Comparison of ENCODE assay signal across 15 cellular contexts in genomic region chr17:81062014-81062413, GRCh38. TPM values are rescaled to one million over a fixed set of nuclear protein-coding genes. Genes with fewer than 3 reads are reported as not detected.
DNase-seq lines count a peak whose midpoint lies in the region; ATAC-seq and TF ChIP-seq lines count a peak whose summit lies in the region.
"Had no signal": no experiment of that assay in that cellular context is flagged by ENCODE, and none has a peak within 500 bp of the region (broad histone marks: within the 10 kb centered on the region; RNA-seq: fewer than 3 reads in every experiment).

No MANE protein-coding gene starts in this region.

- H3K4me3 Mint-ChIP-seq in GM23338 (no peak overlapping the region), WTC11 (no peak overlapping the region), neural progenitor cell (no peak overlapping the region)
- H3K4me3 Mint-ChIP-seq in activated CD4-positive, alpha-beta T cell treated with anti-CD3 and anti-CD28 coated beads, Interleukin-2, amount 10 ng/mL, durations not matched to agents 24 days and 14 days: no peak overlapping the region
- H3K4me3 Mint-ChIP-seq: CD14-positive monocyte; CD8-positive, alpha-beta T cell had no signal

- H3K4me2 ChIP-seq in GM23338: no peak overlapping the region
- no peak overlapping the region for H3K4me2 ChIP-seq in neural progenitor cell
- no peak overlapping the region for H3K4me2 ChIP-seq in Karpas-422 (ENCODE audit: low read depth, low read length, poor library complexity, severe bottlenecking)

- peaks cover 15% of the 10 kb centered on the region; the same call in 2 of the 3 replicates for H3K4me1 Mint-ChIP-seq in GM23338
- peaks cover 5% of the 10 kb centered on the region for H3K4me1 Mint-ChIP-seq in WTC11
- H3K4me1 Mint-ChIP-seq in neural progenitor cell: peaks cover 40% of the 10 kb centered on the region
- H3K4me1 Mint-ChIP-seq in activated CD4-positive, alpha-beta T cell treated with anti-CD3 and anti-CD28 coated beads, Interleukin-2, amount 10 ng/mL, durations not matched to agents 24 days and 14 days: peaks cover 4% of the 10 kb centered on the region

- peak overlapping the region; percentile 20 for H3K9ac ChIP-seq in neural progenitor cell
- H3K9ac ChIP-seq in Karpas-422 (ENCODE audit: low read length): no peak overlapping the region

- no peaks in the 10 kb centered on the region for H3K36me3 ChIP-seq in GM23338 (ENCODE audit: insufficient read depth)
- H3K36me3 ChIP-seq in neural progenitor cell: no peaks in the 10 kb centered on the region
- H3K36me3 ChIP-seq in Karpas-422 (ENCODE audit: insufficient read depth, low read length): no peaks in the 10 kb centered on the region

- peaks cover 12% of the 10 kb centered on the region for H3K27me3 Mint-ChIP-seq in GM23338 (ENCODE audit: insufficient read depth, low read depth, poor library complexity)
- no peaks in the 10 kb centered on the region for H3K27me3 Mint-ChIP-seq in WTC11 (ENCODE audit: low read depth)
- H3K27me3 Mint-ChIP-seq in neural progenitor cell (ENCODE audit: insufficient read depth, low read depth): no peaks in the 10 kb centered on the region
- H3K27me3 Mint-ChIP-seq in activated CD4-positive, alpha-beta T cell treated with anti-CD3 and anti-CD28 coated beads, Interleukin-2, amount 10 ng/mL, durations not matched to agents 24 days and 14 days: no peaks in the 10 kb centered on the region

- POLR2A ChIA-PET in WTC11 (lab: Charles Lee): no interaction called here

- TF ChIP-seq CTCF in GM23338 (conservative IDR thresholded peaks at IDR 0.05; ENCODE audit: low read depth in 2 of 2): no peak
- TF ChIP-seq CTCF in WTC11 (IDR thresholded peaks at IDR 0.05): no peak
- no peak for TF ChIP-seq CTCF in dorsolateral prefrontal cortex (IDR thresholded peaks at IDR 0.05 in 54 of 56, conservative IDR thresholded peaks at IDR 0.05 in 2 of 56; ENCODE audit: low read depth in 1 of 56, partially characterized antibody in 56 of 56)
- TF ChIP-seq CTCF in neural progenitor cell (IDR thresholded peaks at IDR 0.05): no peak

- H4K20me1 ChIP-seq in GM23338 (replicated peaks; ENCODE audit: insufficient read depth) (peaks cover 4% of the 10 kb centered on the region; the same call in 1 of the 2 replicates), neural progenitor cell (ENCODE audit: low read depth) (peaks cover 41% of the 10 kb centered on the region), Karpas-422 (ENCODE audit: insufficient read depth, low read depth, low read length) (no peaks in the 10 kb centered on the region)

- H3K27me3 ChIP-seq in GM23338 (ENCODE audit: insufficient read depth): no peaks in the 10 kb centered on the region
- no peaks in the 10 kb centered on the region for H3K27me3 ChIP-seq in dorsolateral prefrontal cortex
- H3K27me3 ChIP-seq in neural progenitor cell: no peaks in the 10 kb centered on the region
- H3K27me3 ChIP-seq in Karpas-422 (ENCODE audit: low read length): no peaks in the 10 kb centered on the region

- ATAC-seq in GM23338 (no peak), WTC11 (no peak), HG02588 (IDR thresholded peaks at IDR 0.05; ENCODE audit: unreplicated experiment) (no peak)
- ATAC-seq: CD8-positive, alpha-beta T cell had no signal

- H3K9me2 ChIP-seq in GM23338 (ENCODE audit: insufficient read depth): no peaks in the 10 kb centered on the region
- H3K9me2 ChIP-seq in Karpas-422 (replicated peaks; ENCODE audit: insufficient read depth, low read length): no peaks in the 10 kb centered on the region

- no peaks in the 10 kb centered on the region for H3K4me1 ChIP-seq in GM23338 (ENCODE audit: insufficient read depth)
- peaks cover 28% of the 10 kb centered on the region for H3K4me1 ChIP-seq in neural progenitor cell
- no peaks in the 10 kb centered on the region for H3K4me1 ChIP-seq in Karpas-422 (ENCODE audit: low read length)

- H3K27ac ChIP-seq in GM23338 (ENCODE audit: low read depth): 0 out of 2 replicates have a peak overlapping the region, but pooled peaks have one; percentile 50
- peak overlapping the region in 35 of 59 donors; percentile 6 to 96 (median 48) for H3K27ac ChIP-seq in dorsolateral prefrontal cortex
- H3K27ac ChIP-seq in neural progenitor cell: no peak overlapping the region
- H3K27ac ChIP-seq in Karpas-422 (ENCODE audit: low read length): no peak overlapping the region
- H3K27ac ChIP-seq: 22Rv1 had no signal

- no peak overlapping the region; the same call in 1 of the 2 replicates for H3K27ac Mint-ChIP-seq in GM23338
- peak overlapping the region; percentile 93 for H3K27ac Mint-ChIP-seq in WTC11
- no peak overlapping the region for H3K27ac Mint-ChIP-seq in neural progenitor cell
- no peak overlapping the region for H3K27ac Mint-ChIP-seq in activated CD4-positive, alpha-beta T cell treated with anti-CD3 and anti-CD28 coated beads, Interleukin-2, amount 10 ng/mL, durations not matched to agents 24 days and 14 days
- H3K27ac Mint-ChIP-seq: CD8-positive, alpha-beta T cell had no signal

- H3F3A ChIP-seq in GM23338 (replicated peaks; ENCODE audit: low read depth): no peaks in the 10 kb centered on the region
- H3F3A ChIP-seq in neural progenitor cell (ENCODE audit: low read depth): peaks cover under 1% of the 10 kb centered on the region

- intact Hi-C loops in dorsolateral prefrontal cortex (cut with DNase I): no loop called here
- intact Hi-C loops in activated CD4-positive, alpha-beta T cell treated with anti-CD3 and anti-CD28 coated beads, Interleukin-2, amount 10 ng/mL, durations not matched to agents 24 days and 14 days (cut with micrococcal nuclease): no loop called here

- H2AFZ ChIP-seq in GM23338 (no peak overlapping the region), neural progenitor cell (replicated peaks) (no peak overlapping the region), Karpas-422 (ENCODE audit: low read length) (no peak overlapping the region)

- H3K4me3 ChIP-seq in GM23338 (no peak overlapping the region), dorsolateral prefrontal cortex (peak overlapping the region in 2 of 59 donors; percentile 6 to 22), neural progenitor cell (no peak overlapping the region), Karpas-422 (ENCODE audit: low read length) (no peak overlapping the region)

- CTCF ChIA-PET in WTC11 (lab: Charles Lee): interaction anchor here (1.6 kb wide), 1 partner anchor 22 kb away, joined by 5 read pairs; no protein-coding TSS in a partner anchor

- H3K79me2 ChIP-seq in GM23338 (replicated peaks; ENCODE audit: insufficient read depth) (no peaks in the 10 kb centered on the region), neural progenitor cell (ENCODE audit: low read depth) (no peaks in the 10 kb centered on the region), Karpas-422 (ENCODE audit: low read length) (no peaks in the 10 kb centered on the region)

- no peaks in the 10 kb centered on the region for H3K9me3 Mint-ChIP-seq in GM23338
- no peaks in the 10 kb centered on the region for H3K9me3 Mint-ChIP-seq in WTC11
- H3K9me3 Mint-ChIP-seq in neural progenitor cell: no peaks in the 10 kb centered on the region
- no peaks in the 10 kb centered on the region for H3K9me3 Mint-ChIP-seq in activated CD4-positive, alpha-beta T cell treated with anti-CD3 and anti-CD28 coated beads, Interleukin-2, amount 10 ng/mL, durations not matched to agents 24 days and 14 days
- H3K9me3 Mint-ChIP-seq: CD8-positive, alpha-beta T cell had no signal

- DNase-seq in GM23338 (ENCODE audit: low spot score): no peak
- DNase-seq in WTC11 (ENCODE audit: low spot score): no peak
- DNase-seq in dorsolateral prefrontal cortex: no peak
- DNase-seq in neural progenitor cell (ENCODE audit: low spot score): no peak
- no peak for DNase-seq in NCI-H774 (lab: John Stamatoyannopoulos, UW)
- no peak for DNase-seq in activated CD4-positive, alpha-beta T cell treated with anti-CD3 and anti-CD28 coated beads, Interleukin-2, amount 10 ng/mL, durations not matched to agents 24 days and 14 days
- no peak for DNase-seq in Karpas-422
- DNase-seq: CD8-positive, alpha-beta T cell; COR-L47; DND-41; GDM1; HCEC 1CT had no signal

- H3K36me3 Mint-ChIP-seq in GM23338 (ENCODE audit: low read depth): no peaks in the 10 kb centered on the region; the same call in 1 of the 3 replicates
- no peaks in the 10 kb centered on the region for H3K36me3 Mint-ChIP-seq in WTC11
- peaks cover 21% of the 10 kb centered on the region for H3K36me3 Mint-ChIP-seq in neural progenitor cell
- H3K36me3 Mint-ChIP-seq in activated CD4-positive, alpha-beta T cell treated with anti-CD3 and anti-CD28 coated beads, Interleukin-2, amount 10 ng/mL, durations not matched to agents 24 days and 14 days (ENCODE audit: low read depth): no peaks in the 10 kb centered on the region
- H3K36me3 Mint-ChIP-seq: CD8-positive, alpha-beta T cell had no signal

- H3K9me3 ChIP-seq in neural progenitor cell (ENCODE audit: low read depth): no peaks in the 10 kb centered on the region
- no peaks in the 10 kb centered on the region for H3K9me3 ChIP-seq in Karpas-422 (ENCODE audit: low read length)

TF ChIP-seq in GM23338, 12 proteins besides CTCF, POLR2A, EP300 and RAD21 (continues in another document):
- no peak for TF ChIP-seq ETS1 (IDR thresholded peaks at IDR 0.05)

TF ChIP-seq in WTC11, 78 proteins besides CTCF, POLR2A, EP300 and RAD21 (continues in another document):
- TF ChIP-seq CDX4 (CRISPR knock-in tag; IDR thresholded peaks at IDR 0.05; ENCODE audit: borderline replicate concordance): no peak
- no peak for TF ChIP-seq ERG (CRISPR knock-in tag; IDR thresholded peaks at IDR 0.05)

RNA-seq across cellular contexts. Expression of gene BAIAP2, which starts 27.1 kb away (rescaled TPM):
- 16.7 and 22.7 TPM in 2 replicates for total RNA-seq in GM23338 (2014; rRNA removed; shearing (Covaris generic))
- polyA plus RNA-seq in GM23338 (2016; fragmentation: Nextera tagmentation; extraction: Ambion mirVana): 21.7 and 22.7 TPM in 2 replicates
- 16.9 to 20.7 TPM (median 18.4 TPM) in 3 replicates for total RNA-seq in WTC11 (2021)
- total RNA-seq in dorsolateral prefrontal cortex: 100 to 1,000 TPM; 104 to 353 (median 235) TPM
- 15.6 and 16.1 TPM in 2 replicates for total RNA-seq in neural progenitor cell (ENCODE audit: low replicate concordance)
- 4.4 and 5.5 TPM in 2 replicates for total RNA-seq in activated CD4-positive, alpha-beta T cell treated with anti-CD3 and anti-CD28 coated beads, Interleukin-2, amount 10 ng/mL, durations not matched to agents 24 days and 14 days
- not detected in 2 replicates for total RNA-seq in Karpas-422 (2014; rRNA removed; shearing (Covaris generic); ENCODE audit: low replicate concordance)

Comparison
In these comparisons a context has a peak if more than half of its experiments do, and no peak if none do; other contexts are left out.
1. H3K27ac ChIP-seq: peak in GM23338 (single experiment) and dorsolateral prefrontal cortex (35 of 59); none in neural progenitor cell (single experiment) and Karpas-422 (single experiment).